Comparison of ENCODE assay signal across 19 cellular contexts in the genomic region with DNA sequence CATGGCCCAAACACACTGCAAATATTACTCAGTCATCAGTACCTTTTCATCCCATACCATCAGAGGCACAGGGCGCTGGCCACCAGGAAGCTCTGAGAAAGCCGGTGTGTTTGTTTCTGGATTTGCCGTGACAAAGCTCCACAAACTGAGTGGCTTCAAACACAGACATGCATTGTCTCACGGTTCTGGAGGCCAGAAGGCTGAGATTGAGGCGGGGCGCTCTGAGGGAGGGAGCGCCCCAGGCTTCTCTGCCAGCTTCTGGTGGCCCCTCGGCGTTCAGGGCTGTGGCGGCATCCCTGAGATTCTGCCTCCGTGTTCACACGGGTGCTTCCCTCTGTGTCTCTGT. TPM values are rescaled to one million over a fixed set of nuclear protein-coding genes. Genes with fewer than 3 reads are reported as not detected.
"Had no signal": no experiment of that assay in that cellular context is flagged by ENCODE, and none has a peak within 500 bp of the region (broad histone marks: within the 10 kb centered on the region; RNA-seq: fewer than 3 reads in every experiment).

No MANE protein-coding gene starts in this region.

- H3K36me3 ChIP-seq: esophagus squamous epithelium, sigmoid colon, suprapubic skin, upper lobe of right lung, WERI-Rb-1 had no signal

- H3K27ac ChIP-seq: psoas muscle, suprapubic skin, upper lobe of right lung, WERI-Rb-1 had no signal

- H3K4me3 Mint-ChIP-seq: activated CD4-positive, alpha-beta memory T cell treated with anti-CD3 and anti-CD28 coated beads, Interleukin-2, amount 10 ng/mL, durations not matched to agents 7 days and 5 days; activated CD4-positive, alpha-beta T cell treated with anti-CD3 and anti-CD28 coated beads for 36 hours; activated naive CD8-positive, alpha-beta T cell treated with anti-CD3 and anti-CD28 coated beads, Interleukin-2, amount 10 ng/mL, durations not matched to agents 7 days and 5 days; naive thymus-derived CD4-positive, alpha-beta T cell had no signal

- ATAC-seq: activated CD4-positive, alpha-beta T cell treated with anti-CD3 and anti-CD28 coated beads for 36 hours; naive thymus-derived CD4-positive, alpha-beta T cell; psoas muscle; upper lobe of right lung had no signal

- H3K27me3 ChIP-seq: sigmoid colon, suprapubic skin, upper lobe of right lung had no signal

- H3K9me3 Mint-ChIP-seq: activated CD4-positive, alpha-beta memory T cell treated with anti-CD3 and anti-CD28 coated beads, Interleukin-2, amount 10 ng/mL, durations not matched to agents 7 days and 5 days; activated naive CD8-positive, alpha-beta T cell treated with anti-CD3 and anti-CD28 coated beads, Interleukin-2, amount 10 ng/mL, durations not matched to agents 7 days and 5 days; naive thymus-derived CD4-positive, alpha-beta T cell had no signal

- H3K9me3 ChIP-seq: esophagus squamous epithelium, psoas muscle, sigmoid colon, suprapubic skin, upper lobe of right lung had no signal

- H3K27me3 Mint-ChIP-seq: activated CD4-positive, alpha-beta memory T cell treated with anti-CD3 and anti-CD28 coated beads, Interleukin-2, amount 10 ng/mL, durations not matched to agents 7 days and 5 days had no signal

- H3K27ac Mint-ChIP-seq: activated CD4-positive, alpha-beta memory T cell treated with anti-CD3 and anti-CD28 coated beads, Interleukin-2, amount 10 ng/mL, durations not matched to agents 7 days and 5 days; activated CD4-positive, alpha-beta T cell treated with anti-CD3 and anti-CD28 coated beads for 36 hours; activated naive CD8-positive, alpha-beta T cell treated with anti-CD3 and anti-CD28 coated beads, Interleukin-2, amount 10 ng/mL, durations not matched to agents 7 days and 5 days; naive thymus-derived CD4-positive, alpha-beta T cell had no signal

- DNase-seq: activated CD4-positive, alpha-beta memory T cell treated with anti-CD3 and anti-CD28 coated beads, Interleukin-2, amount 10 ng/mL, durations not matched to agents 7 days and 5 days; activated CD4-positive, alpha-beta T cell treated with anti-CD3 and anti-CD28 coated beads for 36 hours; activated gamma-delta T cell; activated naive CD8-positive, alpha-beta T cell treated with anti-CD3 and anti-CD28 coated beads, Interleukin-2, amount 10 ng/mL, durations not matched to agents 7 days and 5 days; activated T-cell treated with anti-CD3 and anti-CD28 coated beads, Interleukin-2, amount 50 U/mL, for 48 hours; esophagus squamous epithelium; foreskin fibroblast; head of caudate nucleus; islet precursor cell; naive thymus-derived CD4-positive, alpha-beta T cell; psoas muscle; sigmoid colon; stimulated activated CD4-positive, alpha-beta T cell treated with anti-CD3 and anti-CD28 coated beads, Interleukin-2, amount 100 ng/mL, for 48 hours; stimulated activated naive CD4-positive, alpha-beta T cell treated with Interleukin-2 at 50 U/mL for 16 hours; T-helper 9 cell; upper lobe of right lung; WERI-Rb-1 had no signal

- H3K4me3 ChIP-seq: esophagus squamous epithelium, psoas muscle, sigmoid colon, suprapubic skin, upper lobe of right lung had no signal

- H3K36me3 Mint-ChIP-seq: activated naive CD8-positive, alpha-beta T cell treated with anti-CD3 and anti-CD28 coated beads, Interleukin-2, amount 10 ng/mL, durations not matched to agents 7 days and 5 days; naive thymus-derived CD4-positive, alpha-beta T cell had no signal

RNA-seq across cellular contexts. Expression of a gene that starts 59.9 kb away (rescaled TPM):
- total RNA-seq: bronchial epithelial cell, psoas muscle had no signal
